ENCODE assay signal across 10 cellular contexts in genomic region chr4:11548529-11549176, GRCh38.
DNase-seq lines count a peak whose midpoint lies in the region; ATAC-seq and TF ChIP-seq lines count a peak whose summit lies in the region.
"Had no signal": no experiment of that assay in that cellular context is flagged by ENCODE, and none has a peak within 500 bp of the region (broad histone marks: within the 10 kb centered on the region; RNA-seq: fewer than 3 reads in every experiment).

No MANE protein-coding gene starts in this region.

- H3K36me3 ChIP-seq in kidney epithelial cell (ENCODE audit: control insufficient read depth, insufficient read depth, low read length) (no peaks in the 10 kb centered on the region), sigmoid colon (no peaks in the 10 kb centered on the region)
- H3K36me3 ChIP-seq: heart left ventricle, tibial artery had no signal

- TF ChIP-seq POLR2A in sigmoid colon (IDR thresholded peaks at IDR 0.05): no peak

- H3K4me3 ChIP-seq in kidney epithelial cell (ENCODE audit: low read depth, low read length) (no peak overlapping the region), sigmoid colon (no peak overlapping the region)
- H3K4me3 ChIP-seq: heart left ventricle, tibial artery had no signal

- 55 to 69% methylated on average over 2 of the region's 2 CpGs for whole genome bisulfite sequencing in sigmoid colon, 2 donors

- no peak overlapping the region for H3K27ac ChIP-seq in sigmoid colon
- H3K27ac ChIP-seq: heart left ventricle, tibial artery had no signal

- peak; percentile 99 for ATAC-seq in GM18870 (IDR thresholded peaks at IDR 0.05; ENCODE audit: unreplicated experiment)
- peak; percentile 98 for ATAC-seq in GM21786 (IDR thresholded peaks at IDR 0.05; ENCODE audit: unreplicated experiment)
- peak; percentile 98 for ATAC-seq in HG03565 (IDR thresholded peaks at IDR 0.05; ENCODE audit: unreplicated experiment)

- H3K27me3 ChIP-seq in kidney epithelial cell (ENCODE audit: control insufficient read depth, insufficient read depth, low read length) (no peaks in the 10 kb centered on the region), sigmoid colon (no peaks in the 10 kb centered on the region)
- H3K27me3 ChIP-seq: heart left ventricle, tibial artery had no signal

- H3K9me3 ChIP-seq in sigmoid colon: no peaks in the 10 kb centered on the region
- H3K9me3 ChIP-seq: heart left ventricle, tibial artery had no signal

- no peak for TF ChIP-seq EP300 in sigmoid colon (IDR thresholded peaks at IDR 0.05)

- intact Hi-C loops in sigmoid colon (cut with DNase I): no loop called here

- TF ChIP-seq CTCF in kidney epithelial cell (IDR thresholded peaks at IDR 0.05; ENCODE audit: insufficient read depth, low read length, poor library complexity, severe bottlenecking): no peak
- TF ChIP-seq CTCF in sigmoid colon (IDR thresholded peaks at IDR 0.05): no peak

- H3K4me1 ChIP-seq in sigmoid colon: no peaks in the 10 kb centered on the region
- H3K4me1 ChIP-seq: tibial artery had no signal

- DNase-seq in kidney epithelial cell (ENCODE audit: low read depth) (peak; percentile 72), nucleus accumbens (lab: John Stamatoyannopoulos, UW) (no peak), medulla oblongata (ENCODE audit: extremely low spot score) (no peak), NCI-H1092 (lab: John Stamatoyannopoulos, UW) (no peak), sigmoid colon (no peak)
- DNase-seq: heart left ventricle, tibial artery had no signal
